Comparison of ENCODE assay signal across 29 cellular contexts in the genomic region with DNA sequence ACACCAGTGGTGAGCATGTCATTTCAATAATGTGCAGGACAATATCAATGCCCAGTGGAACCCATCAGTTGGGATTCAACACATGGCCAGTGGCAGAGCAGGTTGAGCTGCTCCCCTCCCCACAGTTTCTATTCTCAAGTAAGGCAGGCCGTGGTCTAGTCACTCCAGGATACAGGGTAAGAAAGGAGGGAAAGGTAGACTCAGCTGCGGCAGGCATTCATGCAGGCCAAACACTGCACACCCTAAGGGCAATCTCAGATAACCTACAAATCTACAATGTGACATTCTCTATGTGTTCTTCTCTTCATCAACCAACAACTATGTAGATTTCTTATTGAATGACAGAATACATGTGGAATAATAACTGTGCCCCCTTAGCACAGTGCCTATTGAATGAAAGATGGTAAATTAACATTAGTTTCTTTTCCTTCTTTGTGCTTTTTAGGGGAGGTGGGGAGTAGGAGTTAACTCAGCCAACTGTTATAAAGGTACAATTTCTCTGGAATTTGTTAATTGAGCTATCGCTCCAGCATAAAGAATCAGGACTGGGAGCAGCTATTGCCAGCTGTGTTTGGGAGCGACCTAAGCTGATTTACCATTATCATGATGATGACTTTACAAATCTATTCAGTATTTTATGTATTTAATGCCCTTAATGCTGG.
"Had no signal": no experiment of that assay in that cellular context is flagged by ENCODE, and none has a peak within 500 bp of the region (broad histone marks: within the 10 kb centered on the region; RNA-seq: fewer than 3 reads in every experiment).

No MANE protein-coding gene starts in this region.

- H3K4me3 Mint-ChIP-seq: activated CD4-positive, alpha-beta memory T cell treated with anti-CD3 and anti-CD28 coated beads, Interleukin-2, amount 10 ng/mL, durations not matched to agents 7 days and 5 days; activated CD4-positive, alpha-beta T cell treated with anti-CD3 and anti-CD28 coated beads, Interleukin-2, amount 10 ng/mL, durations not matched to agents 7 days and 5 days; activated naive CD8-positive, alpha-beta T cell; activated T-cell treated with anti-CD3 and anti-CD28 coated beads, Interleukin-2, amount 50 U/mL, for 4 hours; activated T-helper 17 cell treated with anti-CD3 and anti-CD28 coated beads, Interleukin-2, amount 50 U/mL, for 72 hours; central memory CD8-positive, alpha-beta T cell; dendritic cell treated with granulocyte-macrophage colony-stimulating factor and Interleukin-4, amounts not matched to agents 40 ng/mL and 50 ng/mL, for 4 days; endodermal cell had no signal

- H3K4me1 ChIP-seq: foreskin keratinocyte, gastrocnemius medialis had no signal

- H3K27me3 ChIP-seq: brain microvascular endothelial cell, foreskin keratinocyte had no signal

- FAIRE-seq: astrocyte, bronchial epithelial cell had no signal

- H3K27ac Mint-ChIP-seq: activated CD4-positive, alpha-beta memory T cell treated with anti-CD3 and anti-CD28 coated beads, Interleukin-2, amount 10 ng/mL, durations not matched to agents 7 days and 5 days; activated CD4-positive, alpha-beta T cell treated with anti-CD3 and anti-CD28 coated beads, Interleukin-2, amount 10 ng/mL, durations not matched to agents 7 days and 5 days; activated naive CD8-positive, alpha-beta T cell; activated T-helper 17 cell treated with anti-CD3 and anti-CD28 coated beads, Interleukin-2, amount 50 U/mL, for 72 hours; dendritic cell treated with granulocyte-macrophage colony-stimulating factor and Interleukin-4, amounts not matched to agents 40 ng/mL and 50 ng/mL, for 4 days; endodermal cell had no signal

- H3K9me3 ChIP-seq: gastrocnemius medialis, heart left ventricle had no signal

- ATAC-seq: activated T-cell treated with anti-CD3 and anti-CD28 coated beads, Interleukin-2, amount 50 U/mL, for 4 hours; activated T-helper 17 cell treated with anti-CD3 and anti-CD28 coated beads, Interleukin-2, amount 50 U/mL, for 72 hours; esophagus mucosa; gastrocnemius medialis had no signal

- DNase-seq: activated CD4-positive, alpha-beta memory T cell treated with anti-CD3 and anti-CD28 coated beads, Interleukin-2, amount 10 ng/mL, durations not matched to agents 7 days and 5 days; activated CD4-positive, alpha-beta T cell treated with anti-CD3 and anti-CD28 coated beads for 1 hour; activated CD4-positive, alpha-beta T cell treated with anti-CD3 and anti-CD28 coated beads for 4 hours; activated CD4-positive, alpha-beta T cell treated with anti-CD3 and anti-CD28 coated beads, Interleukin-2, amount 10 ng/mL, durations not matched to agents 7 days and 5 days; activated CD4-positive, alpha-beta T cell treated with anti-CD3 and anti-CD28 coated beads, Interleukin-2, amount 50 U/mL, for 4 hours; activated effector memory CD4-positive, alpha-beta T cell treated with Interleukin-2 at 50 U/mL for 16 hours; activated gamma-delta T cell treated with Interleukin-2 at 50 U/mL for 16 hours; activated naive CD4-positive, alpha-beta T cell treated with anti-CD3 and anti-CD28 coated beads, Interleukin-2, amount 50 U/mL, for 16 hours; activated naive CD4-positive, alpha-beta T cell treated with Interleukin-2 at 50 U/mL for 16 hours; activated T-cell treated with anti-CD3 and anti-CD28 coated beads, Interleukin-2, amount 50 U/mL, for 4 hours; amniotic stem cell; anterior cingulate cortex; brain microvascular endothelial cell; dorsolateral prefrontal cortex; effector memory CD4-positive, alpha-beta T cell; endodermal cell; gastrocnemius medialis; glutamatergic neuron; heart left ventricle; T-helper 2 cell had no signal

- H3K36me3 ChIP-seq: brain microvascular endothelial cell, gastrocnemius medialis, heart left ventricle had no signal

- H3K4me1 Mint-ChIP-seq: activated CD4-positive, alpha-beta memory T cell treated with anti-CD3 and anti-CD28 coated beads, Interleukin-2, amount 10 ng/mL, durations not matched to agents 7 days and 5 days; activated T-helper 17 cell treated with anti-CD3 and anti-CD28 coated beads, Interleukin-2, amount 50 U/mL, for 72 hours; central memory CD8-positive, alpha-beta T cell; endodermal cell had no signal

- H3K27ac ChIP-seq: brain microvascular endothelial cell, coronary artery, dorsolateral prefrontal cortex, foreskin keratinocyte, gastrocnemius medialis, heart left ventricle had no signal

- H3K36me3 Mint-ChIP-seq: activated naive CD8-positive, alpha-beta T cell had no signal

- H3K4me3 ChIP-seq: coronary artery, dorsolateral prefrontal cortex, gastrocnemius medialis, heart left ventricle had no signal

- H3K9me3 Mint-ChIP-seq: activated CD4-positive, alpha-beta memory T cell treated with anti-CD3 and anti-CD28 coated beads, Interleukin-2, amount 10 ng/mL, durations not matched to agents 7 days and 5 days; activated CD4-positive, alpha-beta T cell treated with anti-CD3 and anti-CD28 coated beads, Interleukin-2, amount 10 ng/mL, durations not matched to agents 7 days and 5 days; activated T-cell treated with anti-CD3 and anti-CD28 coated beads, Interleukin-2, amount 50 U/mL, for 4 hours; activated T-helper 17 cell treated with anti-CD3 and anti-CD28 coated beads, Interleukin-2, amount 50 U/mL, for 72 hours; central memory CD8-positive, alpha-beta T cell; dendritic cell treated with granulocyte-macrophage colony-stimulating factor and Interleukin-4, amounts not matched to agents 40 ng/mL and 50 ng/mL, for 4 days; endodermal cell had no signal
